ENCODE assay signal across 8 cellular contexts in the genomic region with DNA sequence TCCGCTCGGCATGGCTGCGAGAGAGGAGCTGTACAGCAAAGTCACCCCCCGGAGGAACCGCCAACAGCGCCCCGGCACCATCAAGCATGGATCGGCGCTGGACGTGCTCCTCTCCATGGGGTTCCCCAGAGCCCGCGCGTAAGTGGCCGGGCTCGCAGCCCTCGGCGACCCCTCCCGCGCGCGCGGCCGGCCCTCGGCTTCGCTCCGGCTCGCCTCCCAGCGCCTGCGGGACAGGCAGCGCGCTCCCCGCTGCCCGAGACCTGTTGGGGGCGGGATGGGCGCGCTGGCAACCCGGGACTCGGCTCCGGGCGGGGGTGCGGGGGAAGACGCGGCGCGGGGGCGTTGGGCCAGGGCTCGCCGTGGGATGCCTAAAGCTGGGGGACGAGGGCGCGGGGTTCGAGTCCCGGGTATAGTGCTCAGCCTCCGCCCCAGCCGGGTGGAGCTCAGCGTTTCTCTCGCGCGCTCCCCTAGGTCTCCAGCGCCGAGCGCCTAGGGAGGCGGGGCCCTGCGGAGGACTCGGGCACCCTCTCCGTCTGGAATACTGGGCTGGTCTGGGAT. TPM values are rescaled to one million over a fixed set of nuclear protein-coding genes. Genes with fewer than 3 reads are reported as not detected.
DNase-seq lines count a peak whose midpoint lies in the region; ATAC-seq and TF ChIP-seq lines count a peak whose summit lies in the region.

No MANE protein-coding gene starts in this region.

- H2BK20ac ChIP-seq in IMR-90 (ENCODE audit: low read depth, low read length) = no peak overlapping the region; the same call in 1 of the 2 replicates

- peak overlapping the region; percentile 18; the same call in 1 of the 2 replicates for H4K5ac ChIP-seq in IMR-90 (ENCODE audit: low read depth, low read length)

- no TSS peak for BruUV-seq in IMR-90 (replicated peaks; lab: Mats Ljungman, UMichigan)

- H2AFZ ChIP-seq in IMR-90 (replicated peaks; ENCODE audit: low read length, poor library complexity) = peak overlapping the region; percentile 97

- H3K36me3 ChIP-seq in IMR-90 (ENCODE audit: control insufficient read depth, insufficient read depth, low read length) (no peaks in the 10 kb centered on the region), breast epithelium (no peaks in the 10 kb centered on the region)

- dilution Hi-C loops in IMR-90 (cut with HindIII; ENCODE audit: low sequenced_read_pairs, unreplicated experiment) = no loop called here

- peak overlapping the region; percentile 88 for H3K4me2 ChIP-seq in IMR-90 (ENCODE audit: low read depth, low read length)

- H2BK15ac ChIP-seq in IMR-90 (ENCODE audit: low read depth, low read length) = no peak overlapping the region

- H3K18ac ChIP-seq in IMR-90 (ENCODE audit: low read depth, low read length) = peak overlapping the region; percentile 34

- POLR2A ChIA-PET in IMR-90 (lab: Charles Lee; ENCODE audit: unreplicated experiment) = interaction anchor here (0.6 to 1.0 kb wide), 2 partner anchors 35 to 68 kb away, joined by 3 read pairs; no protein-coding TSS in a partner anchor

- peaks cover 13% of the 10 kb centered on the region for H3K4me1 ChIP-seq in IMR-90 (ENCODE audit: control insufficient read depth, insufficient read depth, low read length)
- H3K4me1 ChIP-seq in breast epithelium = no peaks in the 10 kb centered on the region

- H3K27me3 ChIP-seq in IMR-90 (ENCODE audit: control insufficient read depth, insufficient read depth, low read length) (no peaks in the 10 kb centered on the region), breast epithelium (no peaks in the 10 kb centered on the region)

- H3K27ac ChIP-seq in IMR-90 (ENCODE audit: insufficient read depth, low read length) = peak overlapping the region; percentile 93
- peak overlapping the region; percentile 87 to 91 for H3K27ac ChIP-seq in breast epithelium

- peak overlapping the region; percentile 89 for H3K4me3 ChIP-seq in IMR-90 (ENCODE audit: insufficient read depth, low read depth, low read length)
- peak overlapping the region; percentile 75 for H3K4me3 ChIP-seq in WI38 (ENCODE audit: low read depth, low read length)
- peak overlapping the region; percentile 71 to 76 (median 72) for H3K4me3 ChIP-seq in breast epithelium

- no peak for TF ChIP-seq RAD21 in IMR-90 (IDR thresholded peaks at IDR 0.05; ENCODE audit: low read length)

- peaks cover 8 to 46% of the 10 kb centered on the region in 2 experiments for H3K79me1 ChIP-seq in IMR-90 (ENCODE audit: low read depth in 1 of 2, low read length in 2 of 2)

- DNase-seq in D341Med (ENCODE audit: low spot score) (peak; percentile 59), IMR-90 (peak; percentile 66), breast epithelium (ENCODE audit: low spot score in 2 of 2) (peak; percentile 27 to 54), kidney tubule cell (ENCODE audit: low spot score) (peak; percentile 66), NCI-H146 (lab: John Stamatoyannopoulos, UW) (no peak)
- peak; percentile 39 to 45 for DNase-seq in stimulated activated CD4-positive, alpha-beta T cell treated with anti-CD3 and anti-CD28 coated beads, Interleukin-1b, Interleukin-23, amount 100 ng/mL, for 4 hours (ENCODE audit: low read depth in 2 of 2)

- H2AK5ac ChIP-seq in IMR-90 (ENCODE audit: low read depth, low read length) = peak overlapping the region; percentile 48; the same call in 1 of the 2 replicates

- TF ChIP-seq CTCF in IMR-90 (conservative IDR thresholded peaks at IDR 0.05; ENCODE audit: low read depth, low read length) (0 out of 2 replicates have a peak, but pooled peaks have one; percentile 1), WI38 (IDR thresholded peaks at IDR 0.05; ENCODE audit: low read depth, low read length) (no peak), breast epithelium (IDR thresholded peaks at IDR 0.05) (no peak)

- peak overlapping the region; percentile 87 for H3K14ac ChIP-seq in IMR-90 (replicated peaks; ENCODE audit: low read depth, low read length)

- peak overlapping the region; percentile 98 for H2AK9ac ChIP-seq in IMR-90 (replicated peaks; ENCODE audit: low read depth, low read length, poor library complexity)

- H3K9me1 ChIP-seq in IMR-90 (ENCODE audit: insufficient read depth, low read length) = peaks cover 20% of the 10 kb centered on the region

- in situ Hi-C loops in IMR-90 (cut with MboI; ENCODE audit: low sequenced_read_pairs) = no loop called here

- no peaks in the 10 kb centered on the region for H3K9me3 ChIP-seq in IMR-90 (ENCODE audit: control insufficient read depth, insufficient read depth, low read length)
- no peaks in the 10 kb centered on the region for H3K9me3 ChIP-seq in breast epithelium

- H4K91ac ChIP-seq in IMR-90 (ENCODE audit: insufficient read depth, low read depth, low read length) = peak overlapping the region; percentile 65

- ATAC-seq in GM21529 (IDR thresholded peaks at IDR 0.05; ENCODE audit: unreplicated experiment) = peak; percentile 62
- ATAC-seq in IMR-90 (ENCODE audit: low read depth) = peak; percentile 69

- peak overlapping the region; percentile 90 for H3K56ac ChIP-seq in IMR-90 (ENCODE audit: extremely low read depth, insufficient read depth, low read length)

- peak overlapping the region; percentile 87 for H3K23ac ChIP-seq in IMR-90 (ENCODE audit: low read depth, low read length)

- TF ChIP-seq POLR2A in IMR-90 (IDR thresholded peaks at IDR 0.05; ENCODE audit: low read depth, low read length) (no peak; the same call in 1 of the 2 replicates), breast epithelium (IDR thresholded peaks at IDR 0.05) (no peak)

- CTCF ChIA-PET in IMR-90 (lab: Yijun Ruan, JAX) = interaction anchor here (0.6 to 3.0 kb wide), 4 partner anchors 67 to 564 kb away, joined by 3 to 9 read pairs (median 4); no protein-coding TSS in a partner anchor

- peak overlapping the region; percentile 82 for H3K4ac ChIP-seq in IMR-90 (ENCODE audit: low read depth, low read length)

- WGBS in IMR-90 (ENCODE audit: extremely low coverage in 2 of 2, insufficient read length in 1 of 2), 2 experiments = 2% methylated on average over 43 of the region's 66 CpGs; no CpG with 5 or more reads in 1 of the 2 experiments

- peak overlapping the region; percentile 16 to 79; a peak in 1 of 4 replicates for H4K8ac ChIP-seq in IMR-90 (ENCODE audit: low read depth in 2 of 2, low read length in 2 of 2)

- H2BK5ac ChIP-seq in IMR-90 (ENCODE audit: low read depth, low read length, poor library complexity, severe bottlenecking) = peak overlapping the region; percentile 94

- peak overlapping the region; percentile 80 for H2BK120ac ChIP-seq in IMR-90 (ENCODE audit: low read depth, low read length)

- H3K9ac ChIP-seq in IMR-90 (ENCODE audit: low read depth, low read length) = peak overlapping the region; percentile 84

- intact Hi-C loops in IMR-90 (cut with micrococcal nuclease) = loop anchor here (1.0 to 5.0 kb wide), 2 partner anchors 66 to 125 kb away; no protein-coding TSS in a partner anchor
- intact Hi-C loops in breast epithelium (cut with DNase I; ENCODE audit: low total_unique reads) = no loop called here

- peaks cover 25% of the 10 kb centered on the region for H4K20me1 ChIP-seq in IMR-90 (ENCODE audit: insufficient read depth, low read length)

TF ChIP-seq in IMR-90, 13 proteins besides CTCF, POLR2A, EP300 and RAD21:
- TF ChIP-seq MAFK (IDR thresholded peaks at IDR 0.05; ENCODE audit: low read depth, low read length) (no peak), BHLHE40 (IDR thresholded peaks at IDR 0.05; ENCODE audit: low read depth, low read length) (no peak), CHD1 (IDR thresholded peaks at IDR 0.05; ENCODE audit: low read depth, low read length) (peak; percentile 77; the same call in 1 of the 2 replicates), MXI1 (IDR thresholded peaks at IDR 0.05; ENCODE audit: borderline replicate concordance, low read depth, low read length) (peak; percentile 72; the same call in 1 of the 2 replicates), MAZ (IDR thresholded peaks at IDR 0.05; ENCODE audit: borderline replicate concordance, low read depth, low read length) (peak; percentile 31; the same call in 1 of the 2 replicates)
- TF ChIP-seq, protein P1, sequence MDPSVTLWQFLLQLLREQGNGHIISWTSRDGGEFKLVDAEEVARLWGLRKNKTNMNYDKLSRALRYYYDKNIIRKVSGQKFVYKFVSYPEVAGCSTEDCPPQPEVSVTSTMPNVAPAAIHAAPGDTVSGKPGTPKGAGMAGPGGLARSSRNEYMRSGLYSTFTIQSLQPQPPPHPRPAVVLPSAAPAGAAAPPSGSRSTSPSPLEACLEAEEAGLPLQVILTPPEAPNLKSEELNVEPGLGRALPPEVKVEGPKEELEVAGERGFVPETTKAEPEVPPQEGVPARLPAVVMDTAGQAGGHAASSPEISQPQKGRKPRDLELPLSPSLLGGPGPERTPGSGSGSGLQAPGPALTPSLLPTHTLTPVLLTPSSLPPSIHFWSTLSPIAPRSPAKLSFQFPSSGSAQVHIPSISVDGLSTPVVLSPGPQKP (IDR thresholded peaks at IDR 0.05; ENCODE audit: borderline replicate concordance, low read depth, low read length) = no peak
TF ChIP-seq in IMR-90: peak in this region for 3.

RNA-seq across cellular contexts. Expression of a gene that starts 0.6 kb away (rescaled TPM):
- total RNA-seq in IMR-90 (2012; rRNA removed) (48.0 and 48.6 TPM in 2 replicates), breast epithelium (1 to 10 TPM; 4.7 to 6.2 (median 4.8) TPM)
- 27.2 and 28.5 TPM in 2 replicates for polyA plus RNA-seq in IMR-90 (2012; rRNA removed)
- 21.2 and 31.1 TPM in 2 replicates for polyA plus RNA-seq in IMR-90 (2012; cell fraction: cytosol; rRNA removed)
- polyA plus RNA-seq in IMR-90 (2012; cell fraction: nucleus; rRNA removed; ENCODE audit: low replicate concordance) = 23.4 and 27.3 TPM in 2 replicates
